ENCODE assay signal across 31 cellular contexts in genomic region chr15:91552555-91552954, GRCh38.
DNase-seq lines count a peak whose midpoint lies in the region; ATAC-seq and TF ChIP-seq lines count a peak whose summit lies in the region.
"Had no signal": no experiment of that assay in that cellular context is flagged by ENCODE, and none has a peak within 500 bp of the region (broad histone marks: within the 10 kb centered on the region; RNA-seq: fewer than 3 reads in every experiment).

No MANE protein-coding gene starts in this region.

- H3K4me1 ChIP-seq in heart left ventricle (peaks cover 0 to 16% (median 5%) of the 10 kb centered on the region in 12 donors), Caco-2 (no peaks in the 10 kb centered on the region)
- H3K4me1 ChIP-seq: esophagus squamous epithelium, psoas muscle, sigmoid colon had no signal

- H3K36me3 ChIP-seq in heart left ventricle, result no peaks in the 10 kb centered on the region
- H3K36me3 ChIP-seq in Caco-2 (ENCODE audit: control insufficient read depth, insufficient read depth, low read length), result no peaks in the 10 kb centered on the region
- H3K36me3 ChIP-seq: esophagus squamous epithelium, MG63, sigmoid colon had no signal

- DNase-seq in DMS53 (lab: John Stamatoyannopoulos, UW) (peak; percentile 30), DMS53 treated with DMSO at 0.1 percent for 48 hours (lab: John Stamatoyannopoulos, UW; ENCODE audit: unreplicated experiment) (no peak), heart left ventricle (no peak), Right ventricle myocardium inferior (ENCODE audit: missing footprints) (no peak), cerebellar cortex (ENCODE audit: low spot score) (peak; percentile 44), Caco-2 (no peak)
- no peak for DNase-seq in activated CD4-positive, alpha-beta T cell treated with anti-CD3 and anti-CD28 coated beads for 36 hours
- DNase-seq: activated T-cell treated with anti-CD3 and anti-CD28 coated beads for 4 hours; aorta; caudate nucleus; esophagus squamous epithelium; foreskin melanocyte; immature natural killer cell; KG1; mesendoderm; MG63; nucleus accumbens; psoas muscle; RPMI8226; sigmoid colon; stimulated activated CD4-positive, alpha-beta T cell treated with anti-CD3 and anti-CD28 coated beads, Interleukin-4, amount 100 ng/mL, for 4 hours; stimulated activated naive B cell treated with anti-CD40 and anti-IgM and Interleukin-4, amounts not matched to agents 10 μg/mL and 1 μg/mL and 100 μg/mL, for 72 hours; T-helper 2 cell had no signal

- H3K27ac Mint-ChIP-seq in activated CD4-positive, alpha-beta T cell treated with anti-CD3 and anti-CD28 coated beads for 36 hours, result no peak overlapping the region
- no peak overlapping the region for H3K27ac Mint-ChIP-seq in Caco-2 (ENCODE audit: unreplicated experiment)
- H3K27ac Mint-ChIP-seq: activated naive CD8-positive, alpha-beta T cell; CD14-positive monocyte; dendritic cell treated with granulocyte-macrophage colony-stimulating factor and Interleukin-4, amounts not matched to agents 40 ng/mL and 50 ng/mL, for 4 days; GM23338; immature natural killer cell; stimulated activated naive B cell treated with anti-CD40 and anti-IgM and Interleukin-4, amounts not matched to agents 10 μg/mL and 1 μg/mL and 100 μg/mL, for 72 hours had no signal

- intact Hi-C loops in heart left ventricle (cut with DNase I), result no loop called here
- intact Hi-C loops in Right ventricle myocardium inferior (cut with DNase I), result no loop called here
- intact Hi-C loops in activated CD4-positive, alpha-beta T cell treated with anti-CD3 and anti-CD28 coated beads for 36 hours (cut with DNase I, micrococcal nuclease), result no loop called here
- intact Hi-C loops in Caco-2 (cut with micrococcal nuclease; ENCODE audit: unreplicated experiment), result no loop called here

- WGBS in heart left ventricle, 4 donors, result 76 to 85% (median 83%) methylated on average over 5 of the region's 5 CpGs

- peak; percentile 37 to 75 (median 53) for ATAC-seq in heart left ventricle
- no peak for ATAC-seq in Right ventricle myocardium inferior
- no peak for ATAC-seq in GM18870 (IDR thresholded peaks at IDR 0.05; ENCODE audit: unreplicated experiment)
- ATAC-seq in activated CD4-positive, alpha-beta T cell treated with anti-CD3 and anti-CD28 coated beads for 36 hours, result no peak
- ATAC-seq: GM23338; left lobe of liver; psoas muscle; SK-N-SH treated with all-trans-retinoic acid at 6 μM for 48 hours; stimulated activated naive B cell treated with anti-CD40 and anti-IgM and Interleukin-4, amounts not matched to agents 10 μg/mL and 1 μg/mL and 100 μg/mL, for 72 hours had no signal

- no peak overlapping the region for H3K4me3 ChIP-seq in heart left ventricle
- H3K4me3 ChIP-seq in Caco-2 (ENCODE audit: low read depth, low read length), result no peak overlapping the region
- H3K4me3 ChIP-seq: esophagus squamous epithelium, GM23338, MG63, psoas muscle, sigmoid colon had no signal

- no peaks in the 10 kb centered on the region for H3K27me3 ChIP-seq in heart left ventricle
- no peaks in the 10 kb centered on the region for H3K27me3 ChIP-seq in Caco-2 (replicated peaks; ENCODE audit: control insufficient read depth, insufficient read depth, low read length)
- H3K27me3 ChIP-seq: esophagus squamous epithelium, MG63, sigmoid colon had no signal

- no TSS peak for BruUV-seq in Caco-2 (replicated peaks; lab: Mats Ljungman, UMichigan)

- H3K9me3 ChIP-seq in heart left ventricle, result no peaks in the 10 kb centered on the region
- H3K9me3 ChIP-seq in Caco-2, result no peaks in the 10 kb centered on the region
- H3K9me3 ChIP-seq: esophagus squamous epithelium, MG63, psoas muscle, sigmoid colon had no signal

- CTCF ChIA-PET in activated CD4-positive, alpha-beta T cell treated with anti-CD3 and anti-CD28 coated beads for 36 hours (lab: Charles Lee), result interaction anchor here (0.6 kb wide), 1 partner anchor 11 kb away, joined by 6 read pairs; no protein-coding TSS in a partner anchor
- CTCF ChIA-PET in Caco-2 (lab: Charles Lee), result no interaction called here

- no peak for TF ChIP-seq CTCF in heart left ventricle (IDR thresholded peaks at IDR 0.05)
- TF ChIP-seq CTCF in Caco-2 (IDR thresholded peaks at IDR 0.05; ENCODE audit: insufficient read depth in 1 of 2, low read depth in 1 of 2, low read length in 1 of 2, severe bottlenecking in 1 of 2, unreplicated experiment in 1 of 2), result no peak

- POLR2A ChIA-PET in activated CD4-positive, alpha-beta T cell treated with anti-CD3 and anti-CD28 coated beads for 36 hours (lab: Charles Lee), result no interaction called here
- POLR2A ChIA-PET in Caco-2 (lab: Charles Lee), result no interaction called here

- peak overlapping the region in 4 of 12 donors; percentile 35 to 49 (median 44) for H3K27ac ChIP-seq in heart left ventricle
- H3K27ac ChIP-seq: 22Rv1, esophagus squamous epithelium, psoas muscle, sigmoid colon had no signal

- no peak for TF ChIP-seq POLR2A in heart left ventricle (IDR thresholded peaks at IDR 0.05)

- H3K9me3 Mint-ChIP-seq in activated CD4-positive, alpha-beta T cell treated with anti-CD3 and anti-CD28 coated beads for 36 hours (ENCODE audit: low read depth), result no peaks in the 10 kb centered on the region
- no peaks in the 10 kb centered on the region for H3K9me3 Mint-ChIP-seq in Caco-2 (ENCODE audit: unreplicated experiment)
- H3K9me3 Mint-ChIP-seq: dendritic cell treated with granulocyte-macrophage colony-stimulating factor and Interleukin-4, amounts not matched to agents 40 ng/mL and 50 ng/mL, for 4 days; GM23338; immature natural killer cell had no signal

- H3K4me1 Mint-ChIP-seq in activated CD4-positive, alpha-beta T cell treated with anti-CD3 and anti-CD28 coated beads for 36 hours, result no peaks in the 10 kb centered on the region
- H3K4me1 Mint-ChIP-seq in Caco-2 (ENCODE audit: low read depth, unreplicated experiment), result no peaks in the 10 kb centered on the region
- H3K4me1 Mint-ChIP-seq: immature natural killer cell; stimulated activated naive B cell treated with anti-CD40 and anti-IgM and Interleukin-4, amounts not matched to agents 10 μg/mL and 1 μg/mL and 100 μg/mL, for 72 hours had no signal

- no peaks in the 10 kb centered on the region for H3K36me3 Mint-ChIP-seq in activated CD4-positive, alpha-beta T cell treated with anti-CD3 and anti-CD28 coated beads for 36 hours (ENCODE audit: low read depth)
- no peaks in the 10 kb centered on the region for H3K36me3 Mint-ChIP-seq in Caco-2 (ENCODE audit: insufficient read depth, unreplicated experiment)
- H3K36me3 Mint-ChIP-seq: activated naive CD8-positive, alpha-beta T cell; CD14-positive monocyte; immature natural killer cell; stimulated activated naive B cell treated with anti-CD40 and anti-IgM and Interleukin-4, amounts not matched to agents 10 μg/mL and 1 μg/mL and 100 μg/mL, for 72 hours had no signal

- H3K27me3 Mint-ChIP-seq in activated CD4-positive, alpha-beta T cell treated with anti-CD3 and anti-CD28 coated beads for 36 hours, result no peaks in the 10 kb centered on the region
- H3K27me3 Mint-ChIP-seq in Caco-2 (ENCODE audit: insufficient read depth, unreplicated experiment), result no peaks in the 10 kb centered on the region
- H3K27me3 Mint-ChIP-seq: dendritic cell treated with granulocyte-macrophage colony-stimulating factor and Interleukin-4, amounts not matched to agents 40 ng/mL and 50 ng/mL, for 4 days; stimulated activated naive B cell treated with anti-CD40 and anti-IgM and Interleukin-4, amounts not matched to agents 10 μg/mL and 1 μg/mL and 100 μg/mL, for 72 hours had no signal

- H3K4me3 Mint-ChIP-seq in activated CD4-positive, alpha-beta T cell treated with anti-CD3 and anti-CD28 coated beads for 36 hours, result no peak overlapping the region
- H3K4me3 Mint-ChIP-seq in Caco-2 (ENCODE audit: unreplicated experiment), result no peak overlapping the region
- H3K4me3 Mint-ChIP-seq: activated naive CD8-positive, alpha-beta T cell; CD14-positive monocyte; dendritic cell treated with granulocyte-macrophage colony-stimulating factor and Interleukin-4, amounts not matched to agents 40 ng/mL and 50 ng/mL, for 4 days; GM23338; immature natural killer cell; stimulated activated naive B cell treated with anti-CD40 and anti-IgM and Interleukin-4, amounts not matched to agents 10 μg/mL and 1 μg/mL and 100 μg/mL, for 72 hours had no signal

Comparison
In these comparisons a context has a peak if more than half of its experiments do, and no peak if none do; other contexts are left out.
1. DNase-seq: peak in DMS53 (single experiment) and cerebellar cortex (single experiment); none in DMS53 treated with DMSO at 0.1 percent for 48 hours (single experiment), heart left ventricle (0 of 5), Right ventricle myocardium inferior (single experiment), activated CD4-positive, alpha-beta T cell treated with anti-CD3 and anti-CD28 coated beads for 36 hours (single experiment) and Caco-2 (0 of 2).
2. ATAC-seq: peak in heart left ventricle (4 of 4); none in Right ventricle myocardium inferior (single experiment), GM18870 (single experiment) and activated CD4-positive, alpha-beta T cell treated with anti-CD3 and anti-CD28 coated beads for 36 hours (single experiment).